In the genomic region with DNA sequence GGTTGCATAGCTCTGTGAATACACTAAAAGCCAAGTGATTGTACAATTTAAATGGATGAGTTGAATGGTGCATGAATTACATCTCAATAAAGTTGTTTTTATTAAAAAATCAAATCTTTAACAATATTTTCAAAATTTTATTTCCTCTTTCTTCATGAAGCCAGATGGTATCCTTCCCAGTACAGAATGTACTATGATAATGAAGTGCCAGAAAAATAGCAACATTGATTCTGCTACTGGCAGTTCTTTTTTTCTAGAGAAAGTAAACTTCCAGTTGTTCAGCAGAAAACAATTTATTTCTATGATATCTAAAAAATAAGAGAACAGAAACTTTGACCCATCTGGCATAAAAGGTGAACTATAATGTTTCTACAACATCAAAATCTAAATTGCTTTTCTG, we compare ENCODE assay signal across 26 cellular contexts.
"Had no signal": no experiment of that assay in that cellular context is flagged by ENCODE, and none has a peak within 500 bp of the region (broad histone marks: within the 10 kb centered on the region; RNA-seq: fewer than 3 reads in every experiment).

No MANE protein-coding gene starts in this region.

- DNase-seq: stimulated activated CD4-positive, alpha-beta T cell treated with anti-CD3 and anti-CD28 coated beads, Interleukin-2, amount 100 ng/mL, for 48 hours; stimulated activated CD4-positive, alpha-beta T cell treated with anti-CD3 and anti-CD28 coated beads, Interleukin-4, amount 100 ng/mL, for 1 hour; stimulated activated CD4-positive, alpha-beta T cell treated with anti-CD3 and anti-CD28 coated beads, Interleukin-4, amount 100 ng/mL, for 24 hours; stimulated activated CD4-positive, alpha-beta T cell treated with anti-CD3 and anti-CD28 coated beads, Interleukin-4, amount 100 ng/mL, for 4 hours; stimulated activated CD8-positive, alpha-beta memory T cell treated with anti-CD3 and anti-CD28 coated beads, Interleukin-4, amount 100 ng/mL, for 48 hours; stimulated activated naive B cell treated with anti-CD40 and anti-IgM and Interleukin-4, amounts not matched to agents 10 μg/mL and 1 μg/mL and 100 μg/mL, for 72 hours; stimulated activated naive CD4-positive, alpha-beta T cell; stimulated activated naive CD4-positive, alpha-beta T cell treated with Interleukin-2 at 50 U/mL for 16 hours; stimulated activated naive CD8-positive, alpha-beta T cell treated with anti-CD3 and anti-CD28 coated beads, Interleukin-15, amount 100 ng/mL, for 72 hours; stimulated activated naive CD8-positive, alpha-beta T cell treated with anti-CD3 and anti-CD28 coated beads, Interleukin-15, Interleukin-2, amounts not matched to agents 100 U/mL and 50 U/mL, for 24 hours; stomach; substantia nigra; testis; thyroid gland; tibial artery; transverse colon; trophoblast cell; upper lobe of left lung; upper lobe of right lung; uterus had no signal

- ATAC-seq: stimulated activated effector memory CD8-positive, alpha-beta T cell treated with anti-CD3 and anti-CD28 coated beads, Interleukin-12 subunit alpha, Interleukin-12 subunit beta, amount 100 ng/mL, for 72 hours; stimulated activated memory B cell treated with anti-CD40 and anti-IgM and Interleukin-4, amounts not matched to agents 10 μg/mL and 1 μg/mL and 100 μg/mL, for 72 hours; stimulated activated naive B cell treated with anti-CD40 and anti-IgM and Interleukin-4, amounts not matched to agents 10 μg/mL and 1 μg/mL and 100 μg/mL, for 72 hours; stimulated activated naive CD8-positive, alpha-beta T cell treated with anti-CD3 and anti-CD28 coated beads, Interleukin-15, amount 100 ng/mL, for 72 hours; stimulated activated naive CD8-positive, alpha-beta T cell treated with anti-CD3 and anti-CD28 coated beads, Interleukin-15, Interleukin-2, amounts not matched to agents 100 U/mL and 50 U/mL, for 24 hours; upper lobe of right lung had no signal

- H3K4me3 ChIP-seq: stomach, suprapubic skin, testis, thoracic aorta, thyroid gland, tibial artery, tibial nerve, transverse colon, upper lobe of left lung, upper lobe of right lung, uterus, vagina had no signal

- H3K4me1 ChIP-seq: stomach, suprapubic skin, testis, thyroid gland, tibial artery, tibial nerve, upper lobe of left lung, upper lobe of right lung, uterus, vagina had no signal

- H3K9me3 ChIP-seq: stomach, suprapubic skin, testis, thoracic aorta, thyroid gland, tibial artery, tibial nerve, transverse colon, upper lobe of left lung, upper lobe of right lung, uterus, vagina had no signal

- H3K36me3 ChIP-seq: stomach, suprapubic skin, thoracic aorta, thyroid gland, tibial artery, tibial nerve, upper lobe of left lung, upper lobe of right lung, uterus, vagina had no signal

- H3K27me3 ChIP-seq: stomach, suprapubic skin, testis, thyroid gland, tibial artery, tibial nerve, transverse colon, upper lobe of left lung, upper lobe of right lung, uterus, vagina had no signal

- H3K27ac ChIP-seq: stomach, suprapubic skin, thoracic aorta, thyroid gland, tibial artery, tibial nerve, transverse colon, upper lobe of left lung, upper lobe of right lung, uterus, vagina had no signal
